In genomic region chr1:85417017-85417416, GRCh38 we compare ENCODE assay signal across 15 cellular contexts. TPM values are rescaled to one million over a fixed set of nuclear protein-coding genes. Genes with fewer than 3 reads are reported as not detected.
"Had no signal": no experiment of that assay in that cellular context is flagged by ENCODE, and none has a peak within 500 bp of the region (broad histone marks: within the 10 kb centered on the region; RNA-seq: fewer than 3 reads in every experiment).

No MANE protein-coding gene starts in this region.

- ATAC-seq: activated CD4-positive, alpha-beta T cell treated with anti-CD3 and anti-CD28 coated beads for 36 hours; esophagus mucosa had no signal

- H3K4me1 ChIP-seq: upper lobe of left lung had no signal

- H3K9me3 ChIP-seq: right lobe of liver had no signal

- H3K27ac ChIP-seq: right lobe of liver, suprapubic skin, upper lobe of left lung had no signal

- H3K27me3 ChIP-seq: right lobe of liver, suprapubic skin, upper lobe of left lung had no signal

- H3K4me3 ChIP-seq: right lobe of liver, smooth muscle cell, suprapubic skin, upper lobe of left lung had no signal

- DNase-seq: activated CD4-positive, alpha-beta memory T cell treated with anti-CD3 and anti-CD28 coated beads for 36 hours; activated CD4-positive, alpha-beta T cell treated with anti-CD3 and anti-CD28 coated beads for 36 hours; activated naive CD4-positive, alpha-beta T cell treated with anti-CD3 and anti-CD28 coated beads, Interleukin-2, amount 50 U/mL, for 16 hours; activated T-cell treated with anti-CD3 and anti-CD28 coated beads, Interleukin-2, amount 50 U/mL, for 24 hours; hippocampal formation; kidney glomerular epithelial cell; mesendoderm; occipital lobe; right lobe of liver; T-helper 1 cell had no signal

- H3K36me3 ChIP-seq: right lobe of liver, suprapubic skin, upper lobe of left lung had no signal

RNA-seq across cellular contexts. Expression of gene DDAH1, which starts 47.9 kb away (rescaled TPM):
- total RNA-seq: activated CD4-positive, alpha-beta memory T cell treated with anti-CD3 and anti-CD28 coated beads for 36 hours; natural killer cell treated with Interleukin-12 subunit alpha and Interleukin-12 subunit beta and Interleukin-15 and Interleukin-18, amount 100 ng/mL, for 72 hours had no signal
